13 cellular contexts compared by ENCODE assay signal in genomic region chr1:1827089-1827433, GRCh38. TPM values are rescaled to one million over a fixed set of nuclear protein-coding genes. Genes with fewer than 3 reads are reported as not detected.
DNase-seq lines count a peak whose midpoint lies in the region; ATAC-seq, FAIRE-seq and TF ChIP-seq lines count a peak whose summit lies in the region.
"Had no signal": no experiment of that assay in that cellular context is flagged by ENCODE, and none has a peak within 500 bp of the region (broad histone marks: within the 10 kb centered on the region; RNA-seq: fewer than 3 reads in every experiment).

No MANE protein-coding gene starts in this region.

- H3K36me3 ChIP-seq in mesenchymal stem cell (ENCODE audit: control insufficient read depth in 1 of 2, insufficient read depth in 2 of 2, low read depth in 1 of 2, low read length in 2 of 2): peaks cover 36 to 52% of the 10 kb centered on the region in 2 experiments

- H3K9me3 ChIP-seq in AG04450 (ENCODE audit: control insufficient read depth, insufficient read depth, low read length): no peaks in the 10 kb centered on the region
- H3K9me3 ChIP-seq in mesenchymal stem cell (ENCODE audit: control insufficient read depth, low read length): no peaks in the 10 kb centered on the region
- H3K9me3 ChIP-seq: gastrocnemius medialis had no signal

- H3K14ac ChIP-seq in mesenchymal stem cell (ENCODE audit: low read length in 2 of 2): no peak overlapping the region

- TF ChIP-seq POLR2A in H54 (IDR thresholded peaks at IDR 0.05; ENCODE audit: low read depth, low read length): no peak

- peak overlapping the region; percentile 19 for H2AK5ac ChIP-seq in mesenchymal stem cell (ENCODE audit: low read length, severe bottlenecking)

- H2BK15ac ChIP-seq in mesenchymal stem cell (ENCODE audit: low read depth, poor library complexity, severe bottlenecking): no peak overlapping the region

- peak overlapping the region; percentile 60 for H3K4me2 ChIP-seq in mesenchymal stem cell (ENCODE audit: low read length, poor library complexity, severe bottlenecking)

- H3K4ac ChIP-seq in mesenchymal stem cell (ENCODE audit: low read depth in 1 of 2, low read length in 2 of 2): no peak overlapping the region

- ATAC-seq in WTC11 (peak; percentile 50), HG03139 (IDR thresholded peaks at IDR 0.05; ENCODE audit: unreplicated experiment) (no peak)
- ATAC-seq: gastrocnemius medialis, sciatic nerve had no signal

- no peak overlapping the region for H3K4me3 ChIP-seq in AG04450 (ENCODE audit: low read depth, low read length)
- no peak overlapping the region for H3K4me3 ChIP-seq in mesenchymal stem cell (ENCODE audit: insufficient read depth in 1 of 2, low read depth in 1 of 2, low read length in 2 of 2)
- H3K4me3 ChIP-seq: gastrocnemius medialis had no signal

- peaks cover 28% of the 10 kb centered on the region for H3K36me3 Mint-ChIP-seq in WTC11
- H3K36me3 Mint-ChIP-seq: naive B cell had no signal

- H3K18ac ChIP-seq in mesenchymal stem cell (ENCODE audit: low read depth in 1 of 2, low read length in 2 of 2): no peak overlapping the region

- H3K27me3 Mint-ChIP-seq in WTC11 (ENCODE audit: low read depth): no peaks in the 10 kb centered on the region
- H3K27me3 Mint-ChIP-seq: naive B cell had no signal

- WGBS in mesenchymal stem cell: 82% methylated on average over 9 of the region's 9 CpGs

- H2BK5ac ChIP-seq in mesenchymal stem cell (ENCODE audit: low read depth, low read length, poor library complexity, severe bottlenecking): peak overlapping the region; percentile 46

- peak overlapping the region; percentile 29 for H3K9ac ChIP-seq in mesenchymal stem cell (ENCODE audit: low read length)

- peak overlapping the region; percentile 88 for H3K27ac Mint-ChIP-seq in WTC11

- TF ChIP-seq CTCF in AG04450 (IDR thresholded peaks at IDR 0.05; ENCODE audit: low read depth, low read length) (no peak), WTC11 (IDR thresholded peaks at IDR 0.05) (no peak)

- H3K4me1 ChIP-seq in mesenchymal stem cell (ENCODE audit: control insufficient read depth, insufficient read depth, low read depth, low read length): peaks cover 21% of the 10 kb centered on the region

- H4K8ac ChIP-seq in mesenchymal stem cell (ENCODE audit: low read length): no peak overlapping the region

- no peak for DNase-seq in AG04450 (ENCODE audit: low read depth, low spot score)
- DNase-seq in EH (ENCODE audit: low read depth): peak; percentile 30
- DNase-seq in WTC11 (ENCODE audit: low spot score): no peak
- no peak for DNase-seq in mesenchymal stem cell
- no peak for DNase-seq in effector CD4-positive, alpha-beta T cell
- DNase-seq in H54 (ENCODE audit: insufficient read length, low spot score): no peak
- DNase-seq in NCI-H1436 (lab: John Stamatoyannopoulos, UW): no peak
- DNase-seq: gastrocnemius medialis; KBM-7; naive B cell; NK-92 treated with Interleukin-12 subunit alpha and Interleukin-12 subunit beta, amount 100 ng/mL, for 24 hours had no signal

- no peak overlapping the region for H3K4me3 Mint-ChIP-seq in WTC11
- H3K4me3 Mint-ChIP-seq: naive B cell had no signal

- H3K9me3 Mint-ChIP-seq in WTC11: no peaks in the 10 kb centered on the region
- H3K9me3 Mint-ChIP-seq: naive B cell had no signal

- H3K79me1 ChIP-seq in mesenchymal stem cell (replicated peaks; ENCODE audit: low read length, poor library complexity, severe bottlenecking): peaks cover 2% of the 10 kb centered on the region

- H2AFZ ChIP-seq in mesenchymal stem cell (ENCODE audit: low read depth, low read length): no peak overlapping the region

- CTCF ChIA-PET in AG04450 (lab: Charles Lee) (interaction anchor here (0.6 kb wide), 1 partner anchor 43 kb away, joined by 6 read pairs; no protein-coding TSS in a partner anchor), WTC11 (lab: Charles Lee) (interaction anchor here (0.7 to 2.1 kb wide), 3 partner anchors 45 to 149 kb away, joined by 3 to 7 read pairs (median 3); no protein-coding TSS in a partner anchor)

- POLR2A ChIA-PET in AG04450 (lab: Yijun Ruan, JAX) (no interaction called here), WTC11 (lab: Charles Lee) (interaction anchor here (0.6 kb wide), 1 partner anchor 46 kb away, joined by 4 read pairs; no protein-coding TSS in a partner anchor)

- H2BK120ac ChIP-seq in mesenchymal stem cell (ENCODE audit: low read depth, low read length): no peak overlapping the region

- H2BK12ac ChIP-seq in mesenchymal stem cell (ENCODE audit: low read length in 2 of 2): no peak overlapping the region

- H3K27ac ChIP-seq in AG04450 (ENCODE audit: low read depth, low read length): peak overlapping the region; percentile 39
- peak overlapping the region; percentile 84 for H3K27ac ChIP-seq in mesenchymal stem cell (ENCODE audit: low read length, poor library complexity, severe bottlenecking)
- H3K27ac ChIP-seq: gastrocnemius medialis had no signal

- H3K4me1 Mint-ChIP-seq in WTC11: peaks cover 25% of the 10 kb centered on the region

- peak overlapping the region in 1 of 2 experiments; percentile 80 for H3K23ac ChIP-seq in mesenchymal stem cell (ENCODE audit: low read length in 2 of 2)

- H4K91ac ChIP-seq in mesenchymal stem cell (ENCODE audit: low read length): no peak overlapping the region

- no peak for FAIRE-seq in H54 (lab: Jason Lieb, UNC)

- H3K27me3 ChIP-seq in AG04450 (ENCODE audit: control insufficient read depth, insufficient read depth, low read length) (no peaks in the 10 kb centered on the region), mesenchymal stem cell (ENCODE audit: control insufficient read depth in 1 of 2, insufficient read depth in 1 of 2, low read length in 2 of 2) (no peaks in the 10 kb centered on the region)
- H3K27me3 ChIP-seq: gastrocnemius medialis had no signal

TF ChIP-seq in WTC11, 78 proteins besides CTCF, POLR2A, EP300 and RAD21 (continues in another document):
- TF ChIP-seq AFF4 (CRISPR knock-in tag; IDR thresholded peaks at IDR 0.05; ENCODE audit: borderline replicate concordance): no peak
- TF ChIP-seq NFYB (CRISPR knock-in tag; conservative IDR thresholded peaks at IDR 0.05; ENCODE audit: low read depth): no peak
- no peak for TF ChIP-seq GRHL2 (CRISPR knock-in tag; IDR thresholded peaks at IDR 0.05; ENCODE audit: insufficient replicate concordance, severe bottlenecking)
- no peak for TF ChIP-seq SP1 (CRISPR knock-in tag; conservative IDR thresholded peaks at IDR 0.05)
- no peak for TF ChIP-seq NR3C1 (CRISPR knock-in tag; conservative IDR thresholded peaks at IDR 0.05; ENCODE audit: low read depth)
- no peak for TF ChIP-seq RELA (CRISPR knock-in tag; IDR thresholded peaks at IDR 0.05; ENCODE audit: borderline replicate concordance)
- no peak for TF ChIP-seq GABPB1 (CRISPR knock-in tag; IDR thresholded peaks at IDR 0.05)
- TF ChIP-seq ZNF416 (CRISPR knock-in tag; IDR thresholded peaks at IDR 0.05): no peak
- TF ChIP-seq E2F1 (CRISPR knock-in tag; IDR thresholded peaks at IDR 0.05): no peak
- TF ChIP-seq ZNF121 (CRISPR knock-in tag; IDR thresholded peaks at IDR 0.05): no peak
- TF ChIP-seq FOXJ3 (CRISPR knock-in tag; IDR thresholded peaks at IDR 0.05; ENCODE audit: borderline replicate concordance): no peak

RNA-seq across cellular contexts. Expression of gene NADK, which starts 48.8 kb away (rescaled TPM):
- 37.8 and 39.8 TPM in 2 replicates for polyA plus RNA-seq in AG04450 (2011; rRNA removed)
- polyA minus RNA-seq in AG04450 (2011; rRNA and poly(A)+ RNA removed): 28.3 and 35.4 TPM in 2 replicates
- 106 to 124 TPM (median 119 TPM) in 3 replicates for total RNA-seq in WTC11 (2021)
- 42.8 TPM for polyA plus RNA-seq in mesenchymal stem cell (2013, experiment 1 of 2)
- polyA plus RNA-seq in mesenchymal stem cell (2013, experiment 2 of 2): 40.7 TPM
